ENCODE assay signal across 9 cellular contexts in the genomic region with DNA sequence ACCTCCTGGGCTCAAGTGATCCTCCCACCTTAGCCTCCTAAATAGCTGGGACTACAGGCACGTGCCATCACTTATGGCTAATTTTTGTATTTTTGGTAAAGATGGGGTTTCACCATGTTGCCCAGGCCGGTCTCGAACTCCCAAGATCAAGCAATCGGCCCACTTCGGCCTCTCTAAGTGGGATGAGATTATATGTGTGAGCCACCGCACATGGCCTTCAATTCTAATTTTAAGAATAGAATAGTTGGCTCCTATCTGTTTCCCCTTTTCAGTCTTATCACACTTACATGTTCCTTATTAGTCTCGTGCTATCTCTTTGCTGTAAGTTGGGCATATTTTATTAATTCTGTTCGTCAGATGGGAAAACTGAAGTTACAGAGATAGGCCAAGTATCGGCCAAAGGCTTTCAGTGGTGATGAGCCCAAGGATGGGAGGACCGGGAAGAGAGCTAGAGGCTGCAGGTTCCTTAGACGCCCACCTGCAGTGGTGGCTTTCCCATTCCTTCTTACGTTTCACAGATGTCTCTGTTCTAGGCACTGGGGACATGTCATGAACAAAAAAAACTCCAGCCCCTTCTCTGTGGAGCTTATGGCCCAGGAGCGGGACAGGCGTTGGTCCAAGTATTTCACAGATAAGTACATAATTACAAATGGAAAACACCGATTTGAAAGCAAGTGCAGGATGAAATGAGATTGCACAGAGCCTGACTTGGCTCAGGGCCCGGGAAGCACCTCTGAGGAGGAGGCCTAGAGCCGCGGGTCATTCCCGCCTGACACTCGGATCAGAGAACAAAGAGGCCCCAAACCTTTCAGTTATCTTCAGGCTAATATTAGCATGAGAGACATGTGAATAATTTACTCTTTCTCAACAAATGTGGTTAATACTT.
DNase-seq lines count a peak whose midpoint lies in the region; ATAC-seq and TF ChIP-seq lines count a peak whose summit lies in the region.
"Had no signal": no experiment of that assay in that cellular context is flagged by ENCODE, and none has a peak within 500 bp of the region (broad histone marks: within the 10 kb centered on the region; RNA-seq: fewer than 3 reads in every experiment).

No MANE protein-coding gene starts in this region.

- ATAC-seq in GM23338 (peak; percentile 22; the same call in 1 of the 3 replicates), sciatic nerve (peak; percentile 57), HG03139 (IDR thresholded peaks at IDR 0.05; ENCODE audit: unreplicated experiment) (no peak)
- no peak for ATAC-seq in effector memory CD8-positive, alpha-beta T cell (replicated peaks)

- no peaks in the 10 kb centered on the region for H3K36me3 ChIP-seq in ACC112 (ENCODE audit: insufficient read depth, low read length)
- H3K36me3 ChIP-seq in GM23338 (ENCODE audit: insufficient read depth), result no peaks in the 10 kb centered on the region
- no peaks in the 10 kb centered on the region for H3K36me3 ChIP-seq in duodenal mucosa (ENCODE audit: control insufficient read depth in 1 of 2, insufficient read depth in 2 of 2, low read length in 2 of 2)
- no peaks in the 10 kb centered on the region for H3K36me3 ChIP-seq in mesendoderm (ENCODE audit: control insufficient read depth, insufficient read depth, low read length)

- no peak overlapping the region for H3K23ac ChIP-seq in mesendoderm (ENCODE audit: low read length)

- H3K9ac ChIP-seq in duodenal mucosa (ENCODE audit: low read depth in 1 of 2, low read length in 2 of 2) (no peak overlapping the region), mesendoderm (ENCODE audit: low read length) (no peak overlapping the region)

- H3K9me2 ChIP-seq in GM23338 (ENCODE audit: insufficient read depth), result no peaks in the 10 kb centered on the region

- H3K27ac Mint-ChIP-seq in GM23338, result no peak overlapping the region
- peak overlapping the region in 1 of 2 donors; percentile 49 for H3K27ac Mint-ChIP-seq in effector memory CD8-positive, alpha-beta T cell

- no peak overlapping the region for H3K4ac ChIP-seq in mesendoderm (ENCODE audit: low read depth, low read length)

- H4K20me1 ChIP-seq in GM23338 (replicated peaks; ENCODE audit: insufficient read depth), result no peaks in the 10 kb centered on the region

- no peaks in the 10 kb centered on the region for H3K9me3 ChIP-seq in duodenal mucosa (ENCODE audit: control insufficient read depth in 1 of 2, low read length in 2 of 2)

- H4K5ac ChIP-seq in mesendoderm (ENCODE audit: low read length), result no peak overlapping the region

- H2BK120ac ChIP-seq in mesendoderm (ENCODE audit: low read depth, low read length), result no peak overlapping the region

- no peak overlapping the region for H3K56ac ChIP-seq in mesendoderm (ENCODE audit: low read length)

- H3K27me3 Mint-ChIP-seq in GM23338 (ENCODE audit: insufficient read depth, low read depth, poor library complexity), result peaks cover 5% of the 10 kb centered on the region
- H3K27me3 Mint-ChIP-seq in effector memory CD8-positive, alpha-beta T cell, result no peaks in the 10 kb centered on the region

- H3K27ac ChIP-seq in ACC112 (ENCODE audit: low read depth, low read length), result peak overlapping the region; percentile 71
- no peak overlapping the region for H3K27ac ChIP-seq in GM23338 (ENCODE audit: low read depth)
- H3K27ac ChIP-seq in duodenal mucosa (ENCODE audit: low read depth, low read length), result peak overlapping the region; percentile 0
- H3K27ac ChIP-seq in mesendoderm (ENCODE audit: low read depth, low read length), result no peak overlapping the region

- no peaks in the 10 kb centered on the region for H3K36me3 Mint-ChIP-seq in GM23338 (ENCODE audit: low read depth)
- H3K36me3 Mint-ChIP-seq in effector memory CD8-positive, alpha-beta T cell (ENCODE audit: insufficient read depth), result peaks cover 5% of the 10 kb centered on the region

- H2AFZ ChIP-seq in ACC112 (ENCODE audit: low read length, unreplicated experiment) (peak overlapping the region; percentile 97), GM23338 (0 out of 2 replicates have a peak overlapping the region, but pooled peaks have one; percentile 66)

- H3K4me2 ChIP-seq in GM23338 (no peak overlapping the region), mesendoderm (ENCODE audit: low read length) (no peak overlapping the region)

- intact Hi-C loops in sciatic nerve (cut with DNase I), result no loop called here

- H3K4me1 Mint-ChIP-seq in GM23338, result no peaks in the 10 kb centered on the region; the same call in 2 of the 3 replicates
- H3K4me1 Mint-ChIP-seq in effector memory CD8-positive, alpha-beta T cell (ENCODE audit: low read depth in 2 of 2), result peaks cover 12 to 15% of the 10 kb centered on the region in 2 donors

- no peak overlapping the region for H2AK5ac ChIP-seq in mesendoderm (ENCODE audit: low read length)

- H3K4me3 ChIP-seq in ACC112 (ENCODE audit: low read depth, low read length) (peak overlapping the region; percentile 62), GM23338 (no peak overlapping the region), duodenal mucosa (ENCODE audit: low read depth in 1 of 2, low read length in 2 of 2) (no peak overlapping the region), mesendoderm (ENCODE audit: low read length) (no peak overlapping the region)

- TF ChIP-seq CTCF in GM23338 (conservative IDR thresholded peaks at IDR 0.05; ENCODE audit: low read depth in 2 of 2), result no peak

- H3K79me2 ChIP-seq in ACC112 (ENCODE audit: control insufficient read depth, insufficient read depth, low read length, unreplicated experiment) (no peaks in the 10 kb centered on the region), GM23338 (replicated peaks; ENCODE audit: insufficient read depth) (no peaks in the 10 kb centered on the region), mesendoderm (ENCODE audit: control insufficient read depth, insufficient read depth, low read length) (no peaks in the 10 kb centered on the region)

- no CpG with 5 or more reads among the region's 20 CpGs for WGBS in mesendoderm (ENCODE audit: extremely low coverage, insufficient coverage, low lambda C conversion rate)

- no peaks in the 10 kb centered on the region for H3K79me1 ChIP-seq in mesendoderm (ENCODE audit: low read length)

- no peak for DNase-seq in GM23338 (ENCODE audit: low spot score)
- peak; percentile 81 for DNase-seq in NCI-H345 treated with DMSO at 0.1 percent for 48 hours (lab: John Stamatoyannopoulos, UW; ENCODE audit: unreplicated experiment)
- DNase-seq in sciatic nerve (ENCODE audit: low spot score), result peak; percentile 80
- no peak for DNase-seq in effector memory CD8-positive, alpha-beta T cell
- DNase-seq in mesendoderm, result no peak
- DNase-seq: DND-41 had no signal

- H3K27me3 ChIP-seq in ACC112 (ENCODE audit: insufficient read depth, low read length), result peaks cover 8% of the 10 kb centered on the region; the same call in 1 of the 2 replicates
- no peaks in the 10 kb centered on the region for H3K27me3 ChIP-seq in GM23338 (ENCODE audit: insufficient read depth)
- H3K27me3 ChIP-seq in duodenal mucosa (ENCODE audit: control insufficient read depth in 1 of 2, insufficient read depth in 2 of 2, low read length in 2 of 2), result no peaks in the 10 kb centered on the region
- H3K27me3 ChIP-seq in mesendoderm (ENCODE audit: insufficient read depth, low read length, poor library complexity), result no peaks in the 10 kb centered on the region

- no peak overlapping the region for H4K8ac ChIP-seq in mesendoderm (ENCODE audit: low read depth, low read length)

- no peaks in the 10 kb centered on the region; the same call in 2 of the 3 replicates for H3K9me3 Mint-ChIP-seq in GM23338
- H3K9me3 Mint-ChIP-seq in effector memory CD8-positive, alpha-beta T cell, result no peaks in the 10 kb centered on the region

- H3K4me1 ChIP-seq in ACC112 (ENCODE audit: control insufficient read depth, insufficient read depth, low read length, unreplicated experiment) (peaks cover 19% of the 10 kb centered on the region), GM23338 (ENCODE audit: insufficient read depth) (no peaks in the 10 kb centered on the region), duodenal mucosa (ENCODE audit: control insufficient read depth in 1 of 2, insufficient read depth in 2 of 2, low read length in 2 of 2) (peaks cover 11 to 17% of the 10 kb centered on the region in 2 donors), mesendoderm (ENCODE audit: control insufficient read depth, low read depth, low read length) (no peaks in the 10 kb centered on the region)

- H2BK15ac ChIP-seq in mesendoderm (replicated peaks; ENCODE audit: low read depth), result no peak overlapping the region

- no peak overlapping the region for H3K4me3 Mint-ChIP-seq in GM23338
- no peak overlapping the region for H3K4me3 Mint-ChIP-seq in effector memory CD8-positive, alpha-beta T cell

- H3F3A ChIP-seq in GM23338 (replicated peaks; ENCODE audit: low read depth), result no peaks in the 10 kb centered on the region

- H2BK5ac ChIP-seq in mesendoderm (ENCODE audit: low read length), result no peak overlapping the region

- no peak overlapping the region for H3K18ac ChIP-seq in mesendoderm (ENCODE audit: low read length)

TF ChIP-seq in GM23338, 12 proteins besides CTCF, POLR2A, EP300 and RAD21 (continues in another document):
- TF ChIP-seq, protein P1, sequence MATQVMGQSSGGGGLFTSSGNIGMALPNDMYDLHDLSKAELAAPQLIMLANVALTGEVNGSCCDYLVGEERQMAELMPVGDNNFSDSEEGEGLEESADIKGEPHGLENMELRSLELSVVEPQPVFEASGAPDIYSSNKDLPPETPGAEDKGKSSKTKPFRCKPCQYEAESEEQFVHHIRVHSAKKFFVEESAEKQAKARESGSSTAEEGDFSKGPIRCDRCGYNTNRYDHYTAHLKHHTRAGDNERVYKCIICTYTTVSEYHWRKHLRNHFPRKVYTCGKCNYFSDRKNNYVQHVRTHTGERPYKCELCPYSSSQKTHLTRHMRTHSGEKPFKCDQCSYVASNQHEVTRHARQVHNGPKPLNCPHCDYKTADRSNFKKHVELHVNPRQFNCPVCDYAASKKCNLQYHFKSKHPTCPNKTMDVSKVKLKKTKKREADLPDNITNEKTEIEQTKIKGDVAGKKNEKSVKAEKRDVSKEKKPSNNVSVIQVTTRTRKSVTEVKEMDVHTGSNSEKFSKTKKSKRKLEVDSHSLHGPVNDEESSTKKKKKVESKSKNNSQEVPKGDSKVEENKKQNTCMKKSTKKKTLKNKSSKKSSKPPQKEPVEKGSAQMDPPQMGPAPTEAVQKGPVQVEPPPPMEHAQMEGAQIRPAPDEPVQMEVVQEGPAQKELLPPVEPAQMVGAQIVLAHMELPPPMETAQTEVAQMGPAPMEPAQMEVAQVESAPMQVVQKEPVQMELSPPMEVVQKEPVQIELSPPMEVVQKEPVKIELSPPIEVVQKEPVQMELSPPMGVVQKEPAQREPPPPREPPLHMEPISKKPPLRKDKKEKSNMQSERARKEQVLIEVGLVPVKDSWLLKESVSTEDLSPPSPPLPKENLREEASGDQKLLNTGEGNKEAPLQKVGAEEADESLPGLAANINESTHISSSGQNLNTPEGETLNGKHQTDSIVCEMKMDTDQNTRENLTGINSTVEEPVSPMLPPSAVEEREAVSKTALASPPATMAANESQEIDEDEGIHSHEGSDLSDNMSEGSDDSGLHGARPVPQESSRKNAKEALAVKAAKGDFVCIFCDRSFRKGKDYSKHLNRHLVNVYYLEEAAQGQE (IDR thresholded peaks at IDR 0.05; ENCODE audit: unreplicated experiment), result no peak
- no peak for TF ChIP-seq EZH2phosphoT487 (IDR thresholded peaks at IDR 0.05; ENCODE audit: unreplicated experiment)

Comparison
In these comparisons a context has a peak if more than half of its experiments do, and no peak if none do; other contexts are left out.
1. H3K27ac ChIP-seq: peak in ACC112 (single experiment) and duodenal mucosa (single experiment); none in GM23338 (single experiment) and mesendoderm (single experiment).
2. ATAC-seq: peak in GM23338 (single experiment) and sciatic nerve (single experiment); none in effector memory CD8-positive, alpha-beta T cell (single experiment) and HG03139 (single experiment).
3. DNase-seq: peak in NCI-H345 treated with DMSO at 0.1 percent for 48 hours (single experiment) and sciatic nerve (single experiment); none in GM23338 (single experiment), effector memory CD8-positive, alpha-beta T cell (0 of 3) and mesendoderm (single experiment).